8 cellular contexts compared by ENCODE assay signal in genomic region chr1:197917553-197917812, GRCh38. TPM values are rescaled to one million over a fixed set of nuclear protein-coding genes. Genes with fewer than 3 reads are reported as not detected.
DNase-seq lines count a peak whose midpoint lies in the region; ATAC-seq and TF ChIP-seq lines count a peak whose summit lies in the region.
"Had no signal": no experiment of that assay in that cellular context is flagged by ENCODE, and none has a peak within 500 bp of the region (broad histone marks: within the 10 kb centered on the region; RNA-seq: fewer than 3 reads in every experiment).

No MANE protein-coding gene starts in this region.

- H3K4me3 ChIP-seq in GM23338: peak overlapping the region; percentile 60
- H3K4me3 ChIP-seq in SK-N-MC: peak overlapping the region; percentile 93
- peak overlapping the region; percentile 29 to 53 for H3K4me3 ChIP-seq in foreskin fibroblast (ENCODE audit: low read depth in 1 of 2, low read length in 2 of 2)
- peak overlapping the region; percentile 66 for H3K4me3 ChIP-seq in skeletal muscle satellite cell (ENCODE audit: low read length)

- H3K27ac ChIP-seq in GM23338 (ENCODE audit: low read depth) (no peak overlapping the region), SK-N-MC (peak overlapping the region; percentile 38)
- H3K27ac ChIP-seq: gastroesophageal sphincter had no signal

- H3K9me3 ChIP-seq in SK-N-MC (ENCODE audit: low read depth, low read length) (no peaks in the 10 kb centered on the region), skeletal muscle satellite cell (replicated peaks; ENCODE audit: low read length) (no peaks in the 10 kb centered on the region)
- H3K9me3 ChIP-seq: gastroesophageal sphincter had no signal

- H4K20me1 ChIP-seq in GM23338 (replicated peaks; ENCODE audit: insufficient read depth): peaks cover 8% of the 10 kb centered on the region; the same call in 1 of the 2 replicates

- peaks cover 41% of the 10 kb centered on the region for H3F3A ChIP-seq in GM23338 (replicated peaks; ENCODE audit: low read depth)

- peaks cover 100% of the 10 kb centered on the region for H3K27me3 ChIP-seq in GM23338 (ENCODE audit: insufficient read depth)
- H3K27me3 ChIP-seq in skeletal muscle satellite cell (ENCODE audit: control insufficient read depth, insufficient read depth, low read length): peaks cover 99% of the 10 kb centered on the region

- H3K27me3 Mint-ChIP-seq in GM23338 (ENCODE audit: insufficient read depth, low read depth, poor library complexity): peaks cover 100% of the 10 kb centered on the region

- ATAC-seq in GM23338 (no peak), HG02571 (IDR thresholded peaks at IDR 0.05; ENCODE audit: unreplicated experiment) (no peak), GM18861 (IDR thresholded peaks at IDR 0.05; ENCODE audit: unreplicated experiment) (no peak)
- ATAC-seq: gastroesophageal sphincter had no signal

- no peaks in the 10 kb centered on the region for H3K79me2 ChIP-seq in GM23338 (replicated peaks; ENCODE audit: insufficient read depth)

- peaks cover 89% of the 10 kb centered on the region for H3K4me1 Mint-ChIP-seq in GM23338

- DNase-seq in GM23338 (ENCODE audit: low spot score) (no peak), SK-N-MC (ENCODE audit: low read depth, low spot score) (no peak), foreskin fibroblast (no peak), DMS53 treated with DMSO at 0.1 percent for 48 hours (lab: John Stamatoyannopoulos, UW; ENCODE audit: unreplicated experiment) (no peak)

- H3K9ac ChIP-seq in SK-N-MC (ENCODE audit: insufficient read length) (peak overlapping the region; percentile 84), skeletal muscle satellite cell (ENCODE audit: low read depth, low read length) (no peak overlapping the region)

- H3K36me3 Mint-ChIP-seq in GM23338 (ENCODE audit: low read depth): no peaks in the 10 kb centered on the region; the same call in 2 of the 3 replicates

- H3K4me1 ChIP-seq in GM23338 (ENCODE audit: insufficient read depth) (peaks cover 62% of the 10 kb centered on the region), skeletal muscle satellite cell (ENCODE audit: control insufficient read depth, insufficient read depth, low read length) (peaks cover 33% of the 10 kb centered on the region)

- H3K9me2 ChIP-seq in GM23338 (ENCODE audit: insufficient read depth): no peaks in the 10 kb centered on the region

- H3K4me3 Mint-ChIP-seq in GM23338: peak overlapping the region; percentile 72

- H3K9me3 Mint-ChIP-seq in GM23338: peaks cover 5% of the 10 kb centered on the region

- H3K4me2 ChIP-seq in GM23338 (peak overlapping the region; percentile 92), skeletal muscle satellite cell (ENCODE audit: low read length) (peak overlapping the region; percentile 76)

- no peak overlapping the region for H3K27ac Mint-ChIP-seq in GM23338

- H3K36me3 ChIP-seq in GM23338 (ENCODE audit: insufficient read depth) (no peaks in the 10 kb centered on the region), SK-N-MC (ENCODE audit: insufficient read depth, low read length) (peaks cover 27% of the 10 kb centered on the region), skeletal muscle satellite cell (ENCODE audit: insufficient read depth, low read length) (no peaks in the 10 kb centered on the region)
- H3K36me3 ChIP-seq: gastroesophageal sphincter had no signal

- 0 out of 2 replicates have a peak overlapping the region, but pooled peaks have one; percentile 33 for H2AFZ ChIP-seq in GM23338

- no peak for TF ChIP-seq CTCF in GM23338 (conservative IDR thresholded peaks at IDR 0.05; ENCODE audit: low read depth in 2 of 2)
- TF ChIP-seq CTCF in foreskin fibroblast (IDR thresholded peaks at IDR 0.05; ENCODE audit: low read depth, low read length): no peak

TF ChIP-seq in GM23338, 12 proteins besides CTCF, POLR2A, EP300 and RAD21 (continues in another document):
- TF ChIP-seq REST (IDR thresholded peaks at IDR 0.05; ENCODE audit: unreplicated experiment) (no peak), ZNF114 (CRISPR knock-in tag; IDR thresholded peaks at IDR 0.05) (no peak), EZH2 (IDR thresholded peaks at IDR 0.05; ENCODE audit: low read depth, unreplicated experiment) (no peak)

RNA-seq across cellular contexts. Expression of gene LHX9, which starts 0.3 kb away (rescaled TPM):
- total RNA-seq in GM23338 (2014; rRNA removed; shearing (Covaris generic)): not detected in 2 replicates
- 0.23 TPM in 1 of 2 replicates, not detected in the other for polyA plus RNA-seq in GM23338 (2016; fragmentation: Nextera tagmentation; extraction: Ambion mirVana)
- total RNA-seq in skeletal muscle satellite cell (2012; rRNA removed): not detected in 2 replicates
- total RNA-seq: gastroesophageal sphincter had no signal

RNA-seq across cellular contexts. Expression of gene C1orf53, which starts 15.1 kb away (rescaled TPM):
- total RNA-seq in GM23338 (2014; rRNA removed; shearing (Covaris generic)): 2.7 TPM in 1 of 2 replicates, not detected in the other
- 3.8 and 4.1 TPM in 2 replicates for polyA plus RNA-seq in GM23338 (2016; fragmentation: Nextera tagmentation; extraction: Ambion mirVana)
- total RNA-seq in skeletal muscle satellite cell (2012; rRNA removed): 4.8 and 10.6 TPM in 2 replicates

Comparison
In these comparisons a context has a peak if more than half of its experiments do, and no peak if none do; other contexts are left out.
1. H3K4me3 ChIP-seq: peak in every context shown above with its lines; median percentile 93 in SK-N-MC; 66 in skeletal muscle satellite cell; 60 in GM23338; 41 in foreskin fibroblast.